ENCODE assay signal across 8 cellular contexts in the genomic region with DNA sequence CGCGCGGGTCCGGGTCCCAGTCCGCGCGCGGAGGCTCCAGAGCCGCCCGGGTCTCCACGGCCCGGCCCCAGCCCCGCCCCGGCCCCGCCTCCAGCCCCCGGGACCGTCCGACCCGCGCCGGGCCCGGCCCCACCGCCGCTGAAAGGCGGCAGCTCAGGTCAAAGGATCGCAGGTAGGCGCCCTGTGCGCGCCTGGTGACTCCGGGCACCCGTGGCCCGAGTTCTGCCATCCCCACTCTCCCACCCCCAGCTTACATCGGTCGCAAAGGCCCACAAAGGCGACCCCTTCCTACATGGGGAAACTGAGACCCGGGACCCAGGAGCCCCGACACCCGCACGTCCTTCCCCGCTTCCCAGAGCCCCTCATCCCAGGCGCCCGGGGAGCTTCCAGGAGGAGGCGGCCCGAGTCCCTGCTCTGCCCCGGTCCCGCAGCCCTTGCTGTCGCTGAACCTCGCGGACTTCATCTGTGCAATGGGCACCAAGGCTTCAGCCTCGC. TPM values are rescaled to one million over a fixed set of nuclear protein-coding genes. Genes with fewer than 3 reads are reported as not detected.
DNase-seq lines count a peak whose midpoint lies in the region; ATAC-seq and TF ChIP-seq lines count a peak whose summit lies in the region.

Gene TMEM200B, minus strand, starts transcription at position 33 of the 495 bp plus-strand sequence. CDS start 2,075 bp downstream, outside the sequence.

- ATAC-seq in gastrocnemius medialis, result no peak
- ATAC-seq in HG03097 (IDR thresholded peaks at IDR 0.05; ENCODE audit: low FRiP score, unreplicated experiment), result no peak
- ATAC-seq in HG02759 (IDR thresholded peaks at IDR 0.05; ENCODE audit: unreplicated experiment), result no peak
- ATAC-seq in GM18517 (IDR thresholded peaks at IDR 0.05; ENCODE audit: unreplicated experiment), result no peak

- peaks cover 43% of the 10 kb centered on the region for H3K4me1 ChIP-seq in left ventricle myocardium inferior
- H3K4me1 ChIP-seq in gastrocnemius medialis, result peaks cover 0 to 22% of the 10 kb centered on the region in 2 donors

- H3K9me3 ChIP-seq in left ventricle myocardium inferior (replicated peaks), result no peaks in the 10 kb centered on the region
- H3K9me3 ChIP-seq in gastrocnemius medialis, result no peaks in the 10 kb centered on the region

- POLR2A ChIA-PET in activated CD4-positive, alpha-beta memory T cell treated with anti-CD3 and anti-CD28 coated beads, Interleukin-2, amount 10 ng/mL, durations not matched to agents 7 days and 5 days (lab: Charles Lee), result interaction anchor here (0.7 to 2.3 kb wide), 6 partner anchors 11 to 542 kb away, joined by 3 to 12 read pairs (median 4); partner anchors contain the start of gene SRSF4

- H3K9me3 Mint-ChIP-seq in activated CD4-positive, alpha-beta memory T cell treated with anti-CD3 and anti-CD28 coated beads, Interleukin-2, amount 10 ng/mL, durations not matched to agents 7 days and 5 days, result no peaks in the 10 kb centered on the region

- H3K27me3 Mint-ChIP-seq in activated CD4-positive, alpha-beta memory T cell treated with anti-CD3 and anti-CD28 coated beads, Interleukin-2, amount 10 ng/mL, durations not matched to agents 7 days and 5 days, result peaks cover 36% of the 10 kb centered on the region

- TF ChIP-seq POLR2A in gastrocnemius medialis (IDR thresholded peaks at IDR 0.05), result no peak

- DNase-seq in GM13976 (ENCODE audit: low spot score) (peak; percentile 54), left ventricle myocardium inferior (peak; percentile 19), gastrocnemius medialis (no peak)
- DNase-seq in activated CD4-positive, alpha-beta memory T cell treated with anti-CD3 and anti-CD28 coated beads, Interleukin-2, amount 10 ng/mL, durations not matched to agents 7 days and 5 days, result no peak
- DNase-seq in activated CD8-positive, alpha-beta memory T cell treated with anti-CD3 and anti-CD28 coated beads, Interleukin-2, amount 50 U/mL, for 4 hours, result no peak

- CTCF ChIA-PET in activated CD4-positive, alpha-beta memory T cell treated with anti-CD3 and anti-CD28 coated beads, Interleukin-2, amount 10 ng/mL, durations not matched to agents 7 days and 5 days (lab: Charles Lee), result interaction anchor here (0.6 to 1.5 kb wide), 4 partner anchors 10 to 340 kb away, joined by 3 to 10 read pairs (median 6); partner anchors contain the start of gene SRSF4

- peak within 1 kb of the TSS; percentile 67 for H3K4me3 Mint-ChIP-seq in activated CD4-positive, alpha-beta memory T cell treated with anti-CD3 and anti-CD28 coated beads, Interleukin-2, amount 10 ng/mL, durations not matched to agents 7 days and 5 days

- TF ChIP-seq CTCF in GM13976 (IDR thresholded peaks at IDR 0.05; ENCODE audit: borderline replicate concordance, control extremely low read depth, extremely low read depth, insufficient read depth, missing control alignments), result no peak
- no peak for TF ChIP-seq CTCF in left ventricle myocardium inferior (IDR thresholded peaks at IDR 0.05; ENCODE audit: borderline replicate concordance)
- TF ChIP-seq CTCF in gastrocnemius medialis (IDR thresholded peaks at IDR 0.05 in 4 of 5, conservative IDR thresholded peaks at IDR 0.05 in 1 of 5), result no peak

- H3K4me1 Mint-ChIP-seq in activated CD4-positive, alpha-beta memory T cell treated with anti-CD3 and anti-CD28 coated beads, Interleukin-2, amount 10 ng/mL, durations not matched to agents 7 days and 5 days, result peaks cover 14% of the 10 kb centered on the region

- H3K36me3 Mint-ChIP-seq in activated CD4-positive, alpha-beta memory T cell treated with anti-CD3 and anti-CD28 coated beads, Interleukin-2, amount 10 ng/mL, durations not matched to agents 7 days and 5 days (ENCODE audit: low read depth), result peaks cover 5% of the 10 kb centered on the region

- H3K27me3 ChIP-seq in left ventricle myocardium inferior (ENCODE audit: low read depth) (peaks cover 41% of the 10 kb centered on the region), gastrocnemius medialis (peaks cover 30 to 46% (median 33%) of the 10 kb centered on the region in 3 donors)

- intact Hi-C loops in left ventricle myocardium inferior (cut with micrococcal nuclease), result no loop called here
- intact Hi-C loops in gastrocnemius medialis (cut with DNase I; ENCODE audit: low total_unique reads), result loop anchor here (2.0 to 5.0 kb wide), 3 partner anchors 57 to 242 kb away; partner anchors contain the start of gene SRSF4

- H3K4me3 ChIP-seq in left ventricle myocardium inferior, result peak within 1 kb of the TSS; percentile 86
- H3K4me3 ChIP-seq in gastrocnemius medialis, result peak within 1 kb of the TSS; percentile 55 to 80 (median 62)

- H3K36me3 ChIP-seq in left ventricle myocardium inferior (no peaks in the 10 kb centered on the region), gastrocnemius medialis (peaks cover 0 to under 1% of the 10 kb centered on the region in 2 donors)

- H3K27ac Mint-ChIP-seq in activated CD4-positive, alpha-beta memory T cell treated with anti-CD3 and anti-CD28 coated beads, Interleukin-2, amount 10 ng/mL, durations not matched to agents 7 days and 5 days, result no peak within 1 kb of the TSS

- in situ Hi-C loops in GM13976 (cut with MboI; ENCODE audit: low sequenced_read_pairs, unreplicated experiment), result no loop called here
- in situ Hi-C loops in gastrocnemius medialis (cut with MboI; ENCODE audit: low sequenced_read_pairs in 4 of 4), result no loop called here

- peak within 1 kb of the TSS; percentile 96 for H3K27ac ChIP-seq in left ventricle myocardium inferior (replicated peaks)
- peak within 1 kb of the TSS; percentile 71 to 82 (median 78) for H3K27ac ChIP-seq in gastrocnemius medialis

RNA-seq across cellular contexts. Expression of gene TMEM200B, which starts in this region (rescaled TPM):
- not detected for total RNA-seq in activated CD4-positive, alpha-beta memory T cell treated with anti-CD3 and anti-CD28 coated beads, Interleukin-2, amount 10 ng/mL, durations not matched to agents 7 days and 5 days
- total RNA-seq in left ventricle myocardium inferior (1.6 TPM), gastrocnemius medialis (1 to 10 TPM in 3 of 4 donors, under 1 TPM in 1; 0.92 to 3.3 (median 1.6) TPM)

Comparison
In these comparisons a context has a peak if more than half of its experiments do, and no peak if none do; other contexts are left out.
1. DNase-seq: peak in GM13976 (single experiment) and left ventricle myocardium inferior (single experiment); none in activated CD4-positive, alpha-beta memory T cell treated with anti-CD3 and anti-CD28 coated beads, Interleukin-2, amount 10 ng/mL, durations not matched to agents 7 days and 5 days (single experiment), gastrocnemius medialis (0 of 2) and activated CD8-positive, alpha-beta memory T cell treated with anti-CD3 and anti-CD28 coated beads, Interleukin-2, amount 50 U/mL, for 4 hours (single experiment).